In genomic region chr6:16761469-16762264, GRCh38 we compare ENCODE assay signal across 9 cellular contexts. TPM values are rescaled to one million over a fixed set of nuclear protein-coding genes. Genes with fewer than 3 reads are reported as not detected.
DNase-seq lines count a peak whose midpoint lies in the region; ATAC-seq, FAIRE-seq and TF ChIP-seq lines count a peak whose summit lies in the region.
"Had no signal": no experiment of that assay in that cellular context is flagged by ENCODE, and none has a peak within 500 bp of the region (broad histone marks: within the 10 kb centered on the region; RNA-seq: fewer than 3 reads in every experiment).

No MANE protein-coding gene starts in this region.

- no peaks in the 10 kb centered on the region for H3K9me1 ChIP-seq in endothelial cell of umbilical vein (replicated peaks; ENCODE audit: control insufficient read depth, extremely low read depth, insufficient read depth, low read length)

- intact Hi-C loops in endothelial cell of umbilical vein (cut with micrococcal nuclease), result loop anchor here (1.0 to 2.0 kb wide), 9 partner anchors 24 to 523 kb away; partner anchors contain the start of gene GMPR

- no peaks in the 10 kb centered on the region for H3K9me3 ChIP-seq in endothelial cell of umbilical vein (replicated peaks; ENCODE audit: control insufficient read depth, insufficient read depth, low read length)
- H3K9me3 ChIP-seq in mononuclear cell (ENCODE audit: low read depth, low read length), result no peaks in the 10 kb centered on the region

- H3K27ac ChIP-seq in endothelial cell of umbilical vein (ENCODE audit: insufficient read depth, low read depth, low read length), result peak overlapping the region; percentile 88

- DNase-seq in AG20443 (ENCODE audit: low spot score) (peak; percentile 70), NCI-H82 (lab: John Stamatoyannopoulos, UW) (peak; percentile 87), endothelial cell of umbilical vein (ENCODE audit: low read depth, low spot score) (peak; percentile 89)
- DNase-seq in activated CD8-positive, alpha-beta memory T cell treated with anti-CD3 and anti-CD28 coated beads, Interleukin-2, amount 50 U/mL, for 4 hours, result peak; percentile 80
- peak; percentile 65 to 70 for DNase-seq in stimulated activated CD8-positive, alpha-beta memory T cell treated with anti-CD3 and anti-CD28 coated beads, Interleukin-2, amount 100 ng/mL, for 48 hours (ENCODE audit: low read depth in 2 of 2)

- dilution Hi-C loops in endothelial cell of umbilical vein (cut with MboI; ENCODE audit: extremely low pct_ligation_motif_present, low sequenced_read_pairs), result no loop called here

- ATAC-seq in GM18870 (IDR thresholded peaks at IDR 0.05; ENCODE audit: unreplicated experiment) (peak; percentile 25), HG03108 (IDR thresholded peaks at IDR 0.05; ENCODE audit: unreplicated experiment) (peak; percentile 46)

- TF ChIP-seq CTCF in endothelial cell of umbilical vein (IDR thresholded peaks at IDR 0.05; ENCODE audit: extremely low read depth in 1 of 2, insufficient read depth in 1 of 2, low read depth in 1 of 2, low read length in 2 of 2), result peak; percentile 23 to 33

- peak overlapping the region; percentile 85 for H3K9ac ChIP-seq in endothelial cell of umbilical vein (replicated peaks; ENCODE audit: extremely low read depth, insufficient read depth, low read length)

- POLR2A ChIA-PET in endothelial cell of umbilical vein (lab: Charles Lee), result interaction anchor here (0.5 to 1.5 kb wide), 6 partner anchors 43 to 546 kb away, joined by 3 to 6 read pairs (median 3); no protein-coding TSS in a partner anchor

- H3K27me3 ChIP-seq in endothelial cell of umbilical vein (ENCODE audit: control insufficient read depth in 2 of 2, insufficient read depth in 2 of 2, low read length in 2 of 2) (no peaks in the 10 kb centered on the region), mononuclear cell (ENCODE audit: insufficient read depth, low read length) (no peaks in the 10 kb centered on the region)

- H3K4me3 ChIP-seq in endothelial cell of umbilical vein (replicated peaks in 1 of 3; ENCODE audit: insufficient read depth in 1 of 3, low read depth in 1 of 3, low read length in 3 of 3), result peak overlapping the region; percentile 76 to 86 (median 78)
- H3K4me3 ChIP-seq in mononuclear cell (ENCODE audit: low read length), result peak overlapping the region; percentile 76

- H3K4me2 ChIP-seq in endothelial cell of umbilical vein (ENCODE audit: insufficient read depth, low read length), result peak overlapping the region; percentile 95

- H3K79me2 ChIP-seq in endothelial cell of umbilical vein (ENCODE audit: control insufficient read depth, insufficient read depth, low read length), result peaks cover 7% of the 10 kb centered on the region

- TF ChIP-seq POLR2A in endothelial cell of umbilical vein (IDR thresholded peaks at IDR 0.05; ENCODE audit: low read depth, low read length), result no peak

- H3K36me3 ChIP-seq in endothelial cell of umbilical vein (ENCODE audit: control insufficient read depth in 2 of 2, extremely low read depth in 1 of 2, insufficient read depth in 2 of 2, low read length in 2 of 2), result no peaks in the 10 kb centered on the region

- BruUV-seq in endothelial cell of umbilical vein (replicated peaks; lab: Mats Ljungman, UMichigan), result TSS peak; percentile 9

- H3K4me1 ChIP-seq in endothelial cell of umbilical vein (ENCODE audit: control insufficient read depth, extremely low read depth, insufficient read depth, low read length) (peaks cover 43% of the 10 kb centered on the region), mononuclear cell (ENCODE audit: insufficient read depth, low read length) (peaks cover 36% of the 10 kb centered on the region)

- no peak for FAIRE-seq in endothelial cell of umbilical vein (lab: Jason Lieb, UNC)
- FAIRE-seq: TTC549 had no signal

- H2AFZ ChIP-seq in endothelial cell of umbilical vein (ENCODE audit: low read depth, low read length), result peak overlapping the region; percentile 84

- no peaks in the 10 kb centered on the region for H4K20me1 ChIP-seq in endothelial cell of umbilical vein (replicated peaks; ENCODE audit: control insufficient read depth, extremely low read depth, insufficient read depth, low read length)

- CTCF ChIA-PET in endothelial cell of umbilical vein (lab: Charles Lee), result interaction anchor here (0.6 to 5.0 kb wide), 42 partner anchors 9 to 428 kb away, joined by 3 to 234 read pairs (median 6); no protein-coding TSS in a partner anchor

TF ChIP-seq in endothelial cell of umbilical vein, 7 proteins besides CTCF, POLR2A, EP300 and RAD21:
- TF ChIP-seq MYC (IDR thresholded peaks at IDR 0.05; ENCODE audit: low read depth, low read length) (no peak), EZH2 (IDR thresholded peaks at IDR 0.05; ENCODE audit: borderline replicate concordance, low read depth, low read length, severe bottlenecking) (no peak), POLR2AphosphoS5 (IDR thresholded peaks at IDR 0.05; ENCODE audit: insufficient read depth, low read depth, low read length) (peak; percentile 71), MAX (IDR thresholded peaks at IDR 0.05; ENCODE audit: insufficient read depth, insufficient read length) (no peak), GATA2 (IDR thresholded peaks at IDR 0.05; ENCODE audit: insufficient read depth, insufficient read length, low read depth, low read length) (no peak), FOS (IDR thresholded peaks at IDR 0.05; ENCODE audit: borderline replicate concordance, insufficient read depth, low read length) (no peak), JUN (IDR thresholded peaks at IDR 0.05; ENCODE audit: borderline replicate concordance, insufficient read depth, insufficient read length, low read depth) (no peak)

RNA-seq across cellular contexts. Expression of gene ATXN1, which starts 0.4 kb away (rescaled TPM):
- total RNA-seq in endothelial cell of umbilical vein (33.0 and 34.1 TPM in 2 replicates), mononuclear cell (83.4 TPM)
- polyA plus RNA-seq in endothelial cell of umbilical vein, result 16.4 and 23.3 TPM in 2 replicates
- polyA plus RNA-seq in endothelial cell of umbilical vein (2011; cell fraction: cytosol; rRNA removed), result 9.0 and 9.5 TPM in 2 replicates
- 23.7 and 25.8 TPM in 2 replicates for polyA plus RNA-seq in endothelial cell of umbilical vein (2011; cell fraction: nucleus; rRNA removed)
- polyA plus RNA-seq in endothelial cell of umbilical vein (2012), result 8.1 and 10.2 TPM in 2 replicates
- 70.2 and 70.9 TPM in 2 replicates for polyA minus RNA-seq in endothelial cell of umbilical vein
- polyA minus RNA-seq in endothelial cell of umbilical vein (2011; cell fraction: cytosol; rRNA and poly(A)+ RNA removed), result 4.3 TPM
- 90.2 and 138 TPM in 2 replicates for polyA minus RNA-seq in endothelial cell of umbilical vein (2011; cell fraction: nucleus; rRNA and poly(A)+ RNA removed)

Comparison
In these comparisons a context has a peak if more than half of its experiments do, and no peak if none do; other contexts are left out.
1. Peak in every context shown above with its lines: DNase-seq, ATAC-seq, H3K4me3 ChIP-seq and H3K27ac ChIP-seq.